16 cellular contexts compared by ENCODE assay signal in the genomic region with DNA sequence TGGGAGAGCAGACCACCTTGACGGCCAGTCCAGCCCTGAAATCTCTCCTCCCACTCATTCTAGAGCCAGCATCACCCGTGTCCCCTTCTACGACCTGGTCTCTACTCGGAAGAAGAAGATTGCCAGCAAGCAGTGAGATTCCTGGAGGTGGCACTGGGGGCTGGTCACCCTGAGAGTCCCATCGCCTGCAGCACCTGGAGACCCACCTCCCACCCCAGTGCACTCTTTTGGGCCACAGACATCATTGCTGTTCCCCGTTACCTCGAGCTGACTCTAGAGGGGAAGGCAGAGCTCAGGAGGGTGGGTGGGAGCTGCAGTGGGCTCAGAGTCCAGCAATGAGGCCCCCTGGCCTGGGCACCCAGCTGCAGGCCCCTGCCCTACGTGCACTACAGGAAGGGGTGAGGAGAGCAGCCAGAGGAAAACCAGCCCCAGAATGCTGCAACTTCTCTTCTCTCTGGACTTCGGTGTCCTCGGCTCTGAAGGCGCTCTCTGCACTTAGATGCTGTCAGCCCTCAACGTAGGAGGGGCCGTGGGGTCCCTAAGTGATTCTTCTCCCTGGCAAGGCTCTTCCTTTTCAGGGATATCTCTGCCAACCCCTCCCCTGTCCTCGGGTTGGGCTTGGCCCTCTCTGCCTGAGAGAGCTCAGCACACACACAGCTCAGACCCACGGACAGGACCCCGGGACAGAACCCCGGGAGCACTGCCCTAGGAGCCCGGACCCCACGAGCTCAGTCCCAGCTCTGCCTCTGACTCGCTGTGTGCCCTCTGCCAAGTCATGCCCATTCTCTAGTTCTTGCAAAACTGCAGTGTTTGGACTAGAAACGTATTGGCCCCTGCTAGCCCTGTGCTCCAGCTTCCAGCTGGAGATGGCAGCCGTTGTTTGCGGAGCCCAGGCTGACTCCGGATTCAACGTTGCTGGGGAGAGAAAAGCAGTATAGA. TPM values are rescaled to one million over a fixed set of nuclear protein-coding genes. Genes with fewer than 3 reads are reported as not detected.
A peak's percentile ranks its signal among the peaks of the same experiment; 100 is the strongest.
DNase-seq lines count a peak whose midpoint lies in the region; ATAC-seq lines count a peak whose summit lies in the region.
"Had no signal": no experiment of that assay in that cellular context is flagged by ENCODE, and none has a peak within 500 bp of the region (broad histone marks: within the 10 kb centered on the region; RNA-seq: fewer than 3 reads in every experiment).

No MANE protein-coding gene starts in this region.

- CTCF ChIA-PET in activated CD8-positive, alpha-beta memory T cell treated with anti-CD3 and anti-CD28 coated beads, Interleukin-2, amount 10 ng/mL, durations not matched to agents 7 days and 5 days (lab: Charles Lee), result interaction anchor here (1.0 to 7.9 kb wide), 10 partner anchors 9 to 253 kb away, joined by 3 to 67 read pairs (median 5); no protein-coding TSS in a partner anchor

- H3K4me2 ChIP-seq in skeletal muscle satellite cell (ENCODE audit: low read length), result peak overlapping the region; percentile 19

- H3K4me1 ChIP-seq in skeletal muscle satellite cell (ENCODE audit: control insufficient read depth, insufficient read depth, low read length), result peaks cover 40% of the 10 kb centered on the region

- peaks cover 44% of the 10 kb centered on the region for H3K36me3 Mint-ChIP-seq in activated CD8-positive, alpha-beta memory T cell treated with anti-CD3 and anti-CD28 coated beads, Interleukin-2, amount 10 ng/mL, durations not matched to agents 7 days and 5 days
- H3K36me3 Mint-ChIP-seq in IgD-negative memory B cell, result no peaks in the 10 kb centered on the region
- peaks cover 64% of the 10 kb centered on the region for H3K36me3 Mint-ChIP-seq in dendritic cell treated with granulocyte-macrophage colony-stimulating factor and Interleukin-4, amounts not matched to agents 40 ng/mL and 50 ng/mL, for 4 days (ENCODE audit: low read depth)

- H3K27me3 ChIP-seq in skeletal muscle satellite cell (ENCODE audit: control insufficient read depth, insufficient read depth, low read length), result no peaks in the 10 kb centered on the region
- H3K27me3 ChIP-seq: left lung had no signal

- intact Hi-C loops in dendritic cell treated with granulocyte-macrophage colony-stimulating factor and Interleukin-4, amounts not matched to agents 40 ng/mL and 50 ng/mL, for 4 days (cut with micrococcal nuclease), result no loop called here

- H3K27me3 Mint-ChIP-seq in activated CD8-positive, alpha-beta memory T cell treated with anti-CD3 and anti-CD28 coated beads, Interleukin-2, amount 10 ng/mL, durations not matched to agents 7 days and 5 days, result no peaks in the 10 kb centered on the region
- no peaks in the 10 kb centered on the region for H3K27me3 Mint-ChIP-seq in IgD-negative memory B cell
- peaks cover 8% of the 10 kb centered on the region for H3K27me3 Mint-ChIP-seq in dendritic cell treated with granulocyte-macrophage colony-stimulating factor and Interleukin-4, amounts not matched to agents 40 ng/mL and 50 ng/mL, for 4 days

- H3K27ac Mint-ChIP-seq in activated CD8-positive, alpha-beta memory T cell treated with anti-CD3 and anti-CD28 coated beads, Interleukin-2, amount 10 ng/mL, durations not matched to agents 7 days and 5 days, result peak overlapping the region; percentile 47
- H3K27ac Mint-ChIP-seq in IgD-negative memory B cell, result peak overlapping the region; percentile 39 to 93 (median 48)
- peak overlapping the region; percentile 89 for H3K27ac Mint-ChIP-seq in dendritic cell treated with granulocyte-macrophage colony-stimulating factor and Interleukin-4, amounts not matched to agents 40 ng/mL and 50 ng/mL, for 4 days

- no peaks in the 10 kb centered on the region for H3K9me3 ChIP-seq in skeletal muscle satellite cell (replicated peaks; ENCODE audit: low read length)
- H3K9me3 ChIP-seq: left lung had no signal

- H3K9ac ChIP-seq in skeletal muscle satellite cell (ENCODE audit: low read depth, low read length), result no peak overlapping the region

- peaks cover 71% of the 10 kb centered on the region for H3K4me1 Mint-ChIP-seq in activated CD8-positive, alpha-beta memory T cell treated with anti-CD3 and anti-CD28 coated beads, Interleukin-2, amount 10 ng/mL, durations not matched to agents 7 days and 5 days
- peaks cover 27 to 39% (median 32%) of the 10 kb centered on the region in 3 donors for H3K4me1 Mint-ChIP-seq in IgD-negative memory B cell
- peaks cover 66% of the 10 kb centered on the region for H3K4me1 Mint-ChIP-seq in dendritic cell treated with granulocyte-macrophage colony-stimulating factor and Interleukin-4, amounts not matched to agents 40 ng/mL and 50 ng/mL, for 4 days (ENCODE audit: low read depth)
- H3K4me1 Mint-ChIP-seq: neural crest cell had no signal

- ATAC-seq in activated CD8-positive, alpha-beta memory T cell treated with anti-CD3 and anti-CD28 coated beads, Interleukin-2, amount 10 ng/mL, durations not matched to agents 7 days and 5 days, result no peak
- ATAC-seq in HG03342 (IDR thresholded peaks at IDR 0.05; ENCODE audit: unreplicated experiment), result no peak
- ATAC-seq: left lung had no signal

- no peak for DNase-seq in activated CD8-positive, alpha-beta memory T cell treated with anti-CD3 and anti-CD28 coated beads, Interleukin-2, amount 10 ng/mL, durations not matched to agents 7 days and 5 days
- no peak for DNase-seq in activated CD8-positive, alpha-beta memory T cell treated with anti-CD3 and anti-CD28 coated beads for 24 hours
- no peak for DNase-seq in NCI-H128 (lab: John Stamatoyannopoulos, UW; ENCODE audit: unreplicated experiment)
- no peak for DNase-seq in NCI-H1048 (lab: John Stamatoyannopoulos, UW)
- DNase-seq: activated CD4-positive, alpha-beta T cell treated with anti-CD3 and anti-CD28 coated beads for 1 hour; activated naive CD4-positive, alpha-beta T cell; DMS153; hypothalamus; NCI-H1105; small intestine had no signal

- no peak overlapping the region for H3K4me3 ChIP-seq in skeletal muscle satellite cell (ENCODE audit: low read length)
- H3K4me3 ChIP-seq: left lung had no signal

- H3K36me3 ChIP-seq in skeletal muscle satellite cell (ENCODE audit: insufficient read depth, low read length), result no peaks in the 10 kb centered on the region

- no peaks in the 10 kb centered on the region for H3K9me3 Mint-ChIP-seq in activated CD8-positive, alpha-beta memory T cell treated with anti-CD3 and anti-CD28 coated beads, Interleukin-2, amount 10 ng/mL, durations not matched to agents 7 days and 5 days (ENCODE audit: low read depth)
- H3K9me3 Mint-ChIP-seq in IgD-negative memory B cell, result no peaks in the 10 kb centered on the region
- no peaks in the 10 kb centered on the region for H3K9me3 Mint-ChIP-seq in dendritic cell treated with granulocyte-macrophage colony-stimulating factor and Interleukin-4, amounts not matched to agents 40 ng/mL and 50 ng/mL, for 4 days
- H3K9me3 Mint-ChIP-seq: neural crest cell had no signal

- no peak overlapping the region for H3K4me3 Mint-ChIP-seq in activated CD8-positive, alpha-beta memory T cell treated with anti-CD3 and anti-CD28 coated beads, Interleukin-2, amount 10 ng/mL, durations not matched to agents 7 days and 5 days
- peak overlapping the region in 2 of 4 donors; percentile 62 to 85 for H3K4me3 Mint-ChIP-seq in IgD-negative memory B cell
- no peak overlapping the region for H3K4me3 Mint-ChIP-seq in dendritic cell treated with granulocyte-macrophage colony-stimulating factor and Interleukin-4, amounts not matched to agents 40 ng/mL and 50 ng/mL, for 4 days
- H3K4me3 Mint-ChIP-seq: neural crest cell had no signal

RNA-seq across cellular contexts. Expression of a gene that starts 31.3 kb away (rescaled TPM):
- total RNA-seq in activated CD8-positive, alpha-beta memory T cell treated with anti-CD3 and anti-CD28 coated beads, Interleukin-2, amount 10 ng/mL, durations not matched to agents 7 days and 5 days, result 100 to 1,000 TPM in 1 of 2 experiments, 10 to 100 TPM in 1; 97.8 to 123 TPM
- polyA plus RNA-seq in IgD-negative memory B cell, result 70.8 TPM
- 0.76 and 1.1 TPM in 2 replicates for total RNA-seq in skeletal muscle satellite cell (2012; rRNA removed)
- total RNA-seq: neural crest cell had no signal
